21 cellular contexts compared by ENCODE assay signal in the genomic region with DNA sequence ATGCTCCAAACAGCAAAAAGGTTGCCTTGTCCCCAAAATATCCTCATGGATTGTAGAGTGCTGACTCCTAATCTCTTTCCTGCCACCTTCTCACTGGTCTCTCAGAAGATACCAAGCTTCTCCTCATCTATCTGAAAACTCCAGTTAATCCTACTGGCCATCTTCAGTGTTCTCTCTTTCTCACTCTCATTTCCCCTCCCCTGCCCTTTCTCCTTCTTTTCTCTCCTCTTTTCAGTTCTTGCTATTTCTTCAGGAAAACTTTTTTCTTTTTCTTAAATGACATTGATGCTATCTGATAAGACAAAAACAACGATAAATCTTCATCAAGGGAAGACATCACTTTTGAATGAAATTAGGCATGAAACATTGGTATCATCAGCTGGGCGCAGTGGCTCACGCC.
"Had no signal": no experiment of that assay in that cellular context is flagged by ENCODE, and none has a peak within 500 bp of the region (broad histone marks: within the 10 kb centered on the region; RNA-seq: fewer than 3 reads in every experiment).

No MANE protein-coding gene starts in this region.

- H3K4me1 ChIP-seq: SJSA1 had no signal

- ATAC-seq: HepG2 had no signal

- H3K9me3 ChIP-seq: SJSA1 had no signal

- H3K4me3 ChIP-seq: SJSA1, SK-N-MC had no signal

- H3K27ac ChIP-seq: KMS-11, RWPE1, SJSA1, SK-N-MC had no signal

- H3K36me3 ChIP-seq: SJSA1 had no signal

- DNase-seq: IMR-90, Kasumi-1, MM.1S, NCI-H1092 treated with DMSO at 0.1 percent for 48 hours, NCI-H1436, NCI-H187, NCI-H2029, NCI-H2081 treated with DMSO at 0.1 percent for 48 hours, NCI-H2171, NCI-H226, NCI-H446, NCI-H510A, NCI-H524 treated with DMSO at 0.1 percent for 48 hours, NCI-H69, NCI-H774, SHP77 treated with DMSO at 0.1 percent for 48 hours had no signal

- H3K27me3 ChIP-seq: SJSA1 had no signal

- H3K9ac ChIP-seq: KMS-11 had no signal

- H3K4me2 ChIP-seq: KMS-11 had no signal
